10 cellular contexts compared by ENCODE assay signal in the genomic region with DNA sequence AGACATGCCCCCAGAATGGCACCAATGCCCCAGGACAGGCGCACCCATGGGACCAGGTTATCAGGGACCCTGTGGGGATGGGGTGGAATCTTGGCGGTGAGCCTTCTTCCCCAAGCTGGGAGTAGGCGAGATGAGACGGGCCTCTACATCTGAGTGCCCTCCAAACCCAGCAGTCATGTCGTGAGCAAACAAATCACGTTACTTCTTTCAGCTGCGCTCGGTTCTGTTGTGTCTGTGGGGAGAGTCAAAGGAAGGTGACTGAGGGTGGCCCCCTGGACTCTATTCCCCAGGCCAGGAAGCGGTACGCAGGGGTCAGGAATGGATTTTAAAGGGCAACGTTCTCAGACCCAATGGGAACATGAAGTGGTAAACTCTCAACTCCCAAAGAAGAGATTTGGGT. TPM values are rescaled to one million over a fixed set of nuclear protein-coding genes. Genes with fewer than 3 reads are reported as not detected.
"Had no signal": no experiment of that assay in that cellular context is flagged by ENCODE, and none has a peak within 500 bp of the region (broad histone marks: within the 10 kb centered on the region; RNA-seq: fewer than 3 reads in every experiment).

No MANE protein-coding gene starts in this region.

- DNase-seq: GM23248, GOT3, H7, H9, HCEC 1CT, HFFc6 had no signal

- ATAC-seq: GM23338, HCT116 had no signal

RNA-seq across cellular contexts. Expression of gene GOLGA6L2, which starts 2.8 kb away (rescaled TPM):
- total RNA-seq: GM23248, GM23338, H1, H4, H7, H9, HFFc6 had no signal
